In genomic region chr1:220294754-220295419, GRCh38 we compare ENCODE assay signal across 18 cellular contexts. TPM values are rescaled to one million over a fixed set of nuclear protein-coding genes. Genes with fewer than 3 reads are reported as not detected.
DNase-seq lines count a peak whose midpoint lies in the region; TF ChIP-seq lines count a peak whose summit lies in the region.
"Had no signal": no experiment of that assay in that cellular context is flagged by ENCODE, and none has a peak within 500 bp of the region (broad histone marks: within the 10 kb centered on the region; RNA-seq: fewer than 3 reads in every experiment).

No MANE protein-coding gene starts in this region.

- H3K4me3 Mint-ChIP-seq in brain: peak overlapping the region in 1 of 5 experiments; percentile 24
- H3K4me3 Mint-ChIP-seq: dendritic cell treated with granulocyte-macrophage colony-stimulating factor and Interleukin-4, amounts not matched to agents 40 ng/mL and 50 ng/mL, for 4 days; naive thymus-derived CD4-positive, alpha-beta T cell had no signal

- TF ChIP-seq CTCF in brain (conservative IDR thresholded peaks at IDR 0.05): no peak

- peaks cover 44% of the 10 kb centered on the region for H3K4me1 Mint-ChIP-seq in brain

- DNase-seq in DMS79 treated with DMSO at 0.1 percent for 48 hours (lab: John Stamatoyannopoulos, UW) (peak; percentile 46), M059J (ENCODE audit: low read depth) (peak; percentile 48), retina (peak; percentile 25), NCI-H2196 (lab: John Stamatoyannopoulos, UW; ENCODE audit: unreplicated experiment) (no peak), NCI-H2171 (lab: John Stamatoyannopoulos, UW) (no peak), superior temporal gyrus (ENCODE audit: extremely low spot score) (no peak)
- DNase-seq: activated CD4-positive, alpha-beta T cell treated with anti-CD3 and anti-CD28 coated beads, Interleukin-2, amount 50 U/mL, for 48 hours; activated T-cell treated with anti-CD3 and anti-CD28 coated beads, Interleukin-2, amount 50 U/mL, for 48 hours; kidney glomerular epithelial cell; MV-4-11; naive thymus-derived CD4-positive, alpha-beta T cell; NCI-H1436 treated with DMSO at 0.1 percent for 48 hours; sigmoid colon; stimulated activated CD4-positive, alpha-beta T cell treated with anti-CD3 and anti-CD28 coated beads, Interleukin-15, amount 100 ng/mL, for 24 hours; stimulated activated CD4-positive, alpha-beta T cell treated with anti-CD3 and anti-CD28 coated beads, Interleukin-4, amount 100 ng/mL, for 4 hours; T-helper 1 cell had no signal

- H3K27ac Mint-ChIP-seq in brain: peak overlapping the region in 4 of 5 experiments; percentile 5 to 66 (median 38)
- H3K27ac Mint-ChIP-seq: dendritic cell treated with granulocyte-macrophage colony-stimulating factor and Interleukin-4, amounts not matched to agents 40 ng/mL and 50 ng/mL, for 4 days; naive thymus-derived CD4-positive, alpha-beta T cell had no signal

- peaks cover 0 to 2% (median 0%) of the 10 kb centered on the region in 5 experiments for H3K9me3 Mint-ChIP-seq in brain
- H3K9me3 Mint-ChIP-seq: dendritic cell treated with granulocyte-macrophage colony-stimulating factor and Interleukin-4, amounts not matched to agents 40 ng/mL and 50 ng/mL, for 4 days; naive thymus-derived CD4-positive, alpha-beta T cell had no signal

- no peaks in the 10 kb centered on the region for H3K36me3 Mint-ChIP-seq in brain
- H3K36me3 Mint-ChIP-seq: naive thymus-derived CD4-positive, alpha-beta T cell had no signal

- no peaks in the 10 kb centered on the region for H3K27me3 Mint-ChIP-seq in brain

RNA-seq across cellular contexts. Expression of gene RAB3GAP2, which starts 22.6 kb away (rescaled TPM):
- total RNA-seq in M059J (2014; rRNA removed; shearing (Covaris generic)): 19.4 and 19.9 TPM in 2 replicates
- polyA plus RNA-seq in brain (ENCODE audit: insufficient read depth, low read depth, low replicate concordance): 7.1 TPM

Comparison
In these comparisons a context has a peak if more than half of its experiments do, and no peak if none do; other contexts are left out.
1. DNase-seq: peak in DMS79 treated with DMSO at 0.1 percent for 48 hours (single experiment), M059J (single experiment) and retina (single experiment); none in NCI-H2196 (single experiment), NCI-H2171 (single experiment) and superior temporal gyrus (single experiment).